Comparison of ENCODE assay signal across 17 cellular contexts in genomic region chr5:55510523-55510880, GRCh38.
"Had no signal": no experiment of that assay in that cellular context is flagged by ENCODE, and none has a peak within 500 bp of the region (broad histone marks: within the 10 kb centered on the region; RNA-seq: fewer than 3 reads in every experiment).

No MANE protein-coding gene starts in this region.

- H3K36me3 ChIP-seq: thoracic aorta had no signal

- ATAC-seq: effector memory CD8-positive, alpha-beta T cell; natural killer cell; SK-N-SH treated with all-trans-retinoic acid at 6 μM for 48 hours; stimulated activated naive CD8-positive, alpha-beta T cell treated with anti-CD3 and anti-CD28 coated beads, Interleukin-15, amount 100 ng/mL, for 72 hours had no signal

- FAIRE-seq: urothelium cell line had no signal

- H3K4me3 ChIP-seq: thoracic aorta had no signal

- H3K9me3 ChIP-seq: thoracic aorta had no signal

- DNase-seq: activated CD4-positive, alpha-beta memory T cell treated with anti-CD3 and anti-CD28 coated beads for 36 hours; activated CD4-positive, alpha-beta T cell treated with anti-CD3 and anti-CD28 coated beads for 1 hour; activated effector memory CD4-positive, alpha-beta T cell treated with Interleukin-2 at 50 U/mL for 16 hours; activated T-cell treated with anti-CD3 and anti-CD28 coated beads, Interleukin-2, amount 50 U/mL, for 24 hours; caudate nucleus; effector memory CD8-positive, alpha-beta T cell; foreskin melanocyte; head of caudate nucleus; immature natural killer cell; mammary epithelial cell; natural killer cell; posterior cingulate gyrus; stimulated activated naive CD8-positive, alpha-beta T cell treated with anti-CD3 and anti-CD28 coated beads, Interleukin-15, amount 100 ng/mL, for 72 hours; T-helper 1 cell had no signal
